Comparison of ENCODE assay signal across 8 cellular contexts in the genomic region with DNA sequence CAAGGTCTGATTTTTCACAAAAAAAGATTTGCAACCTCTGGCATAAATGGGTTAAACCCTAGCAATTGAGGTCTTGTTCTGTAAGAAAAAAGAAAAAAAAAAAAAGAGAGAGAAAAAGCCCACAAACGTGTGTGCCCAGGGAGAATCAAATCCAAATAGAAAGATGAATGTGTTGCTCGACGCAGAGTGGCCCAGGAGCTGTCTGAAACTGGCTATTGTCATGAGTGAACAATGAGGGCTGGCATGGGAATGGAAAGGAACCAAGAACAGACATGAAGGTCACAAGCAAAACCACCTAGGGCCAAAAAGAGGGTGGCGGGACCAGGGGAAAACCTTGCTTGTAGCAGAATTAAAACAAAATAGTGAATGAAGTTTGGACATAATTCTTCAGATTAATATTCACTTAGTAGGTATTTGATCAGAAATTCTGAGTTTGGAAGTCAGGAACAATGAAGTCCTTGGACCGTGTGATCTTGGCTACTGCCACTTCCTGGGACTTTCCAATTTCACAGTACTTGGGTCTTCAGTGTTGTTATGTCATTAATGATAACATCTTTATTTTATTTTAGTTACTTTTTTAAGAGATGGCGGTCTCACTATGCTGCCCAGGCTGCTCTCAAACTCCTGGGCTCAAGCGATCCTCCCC. TPM values are rescaled to one million over a fixed set of nuclear protein-coding genes. Genes with fewer than 3 reads are reported as not detected.
DNase-seq lines count a peak whose midpoint lies in the region; ATAC-seq, FAIRE-seq and TF ChIP-seq lines count a peak whose summit lies in the region.

No MANE protein-coding gene starts in this region.

- no TSS peak for BruUV-seq in GM12878 (replicated peaks; lab: Mats Ljungman, UMichigan)

- DNase-seq in AG04450 (ENCODE audit: low read depth, low spot score), result no peak
- DNase-seq in HL-60 (ENCODE audit: low read depth in 1 of 2, low spot score in 1 of 2), result no peak
- no peak for DNase-seq in GM12878 (ENCODE audit: low read depth, low spot score)
- no peak for DNase-seq in mesenchymal stem cell
- DNase-seq in amniotic stem cell (lab: John Stamatoyannopoulos, UW), result no peak
- no peak for DNase-seq in NCI-H187 (lab: John Stamatoyannopoulos, UW)
- no peak for DNase-seq in NCI-H1105 (lab: John Stamatoyannopoulos, UW)

- FAIRE-seq in GM12878 (lab: Jason Lieb, UNC), result no peak

- no peak overlapping the region for H3K4ac ChIP-seq in mesenchymal stem cell (ENCODE audit: low read depth in 1 of 2, low read length in 2 of 2)

- TF ChIP-seq CTCF in AG04450 (IDR thresholded peaks at IDR 0.05; ENCODE audit: low read depth, low read length) (no peak), HL-60 (IDR thresholded peaks at IDR 0.05; ENCODE audit: insufficient read depth, low read length) (no peak), GM12878 (IDR thresholded peaks at IDR 0.05 in 2 of 3, conservative IDR thresholded peaks at IDR 0.05 in 1 of 3; ENCODE audit: control insufficient read depth in 2 of 3, extremely low read depth in 1 of 3, insufficient read depth in 1 of 3, low read depth in 3 of 3, low read length in 3 of 3) (no peak)

- H3K18ac ChIP-seq in mesenchymal stem cell (ENCODE audit: low read depth in 1 of 2, low read length in 2 of 2), result peak overlapping the region in 1 of 2 experiments; percentile 11

- H4K8ac ChIP-seq in mesenchymal stem cell (ENCODE audit: low read length), result no peak overlapping the region

- H2AK5ac ChIP-seq in mesenchymal stem cell (ENCODE audit: low read length, severe bottlenecking), result peak overlapping the region; percentile 78

- peaks cover 42% of the 10 kb centered on the region for H4K20me1 ChIP-seq in GM12878 (ENCODE audit: control insufficient read depth, insufficient read depth)

- H3K27ac ChIP-seq in AG04450 (ENCODE audit: low read depth, low read length), result no peak overlapping the region
- H3K27ac ChIP-seq in HL-60 (replicated peaks), result no peak overlapping the region; the same call in 1 of the 2 replicates
- peak overlapping the region; percentile 99 for H3K27ac ChIP-seq in GM12878 (ENCODE audit: control insufficient read depth, insufficient read depth)
- H3K27ac ChIP-seq in mesenchymal stem cell (ENCODE audit: low read length, poor library complexity, severe bottlenecking), result peak overlapping the region; percentile 85

- intact Hi-C loops in GM12878 (cut with micrococcal nuclease; ENCODE audit: unreplicated experiment), result loop anchor here (5.0 kb wide), 1 partner anchor 202 kb away; no protein-coding TSS in a partner anchor

- H3K27me3 ChIP-seq in AG04450 (ENCODE audit: control insufficient read depth, insufficient read depth, low read length) (no peaks in the 10 kb centered on the region), HL-60 (ENCODE audit: insufficient read depth, poor library complexity, severe bottlenecking) (no peaks in the 10 kb centered on the region), GM12878 (replicated peaks in 1 of 2; ENCODE audit: control insufficient read depth in 2 of 2, insufficient read depth in 2 of 2, low read length in 1 of 2) (no peaks in the 10 kb centered on the region), mesenchymal stem cell (ENCODE audit: control insufficient read depth in 1 of 2, insufficient read depth in 1 of 2, low read length in 2 of 2) (no peaks in the 10 kb centered on the region)

- CTCF ChIA-PET in AG04450 (lab: Charles Lee) (interaction anchor here (0.5 to 1.9 kb wide), 4 partner anchors 13 to 224 kb away, joined by 4 to 10 read pairs (median 8); no protein-coding TSS in a partner anchor), GM12878 (lab: Yijun Ruan, JAX) (interaction anchor here (2.1 kb wide), 1 partner anchor 11 kb away, joined by 14 read pairs; no protein-coding TSS in a partner anchor)

- TF ChIP-seq RAD21 in GM12878 (IDR thresholded peaks at IDR 0.05; ENCODE audit: insufficient read depth, low read depth, low read length), result no peak

- no peak for ATAC-seq in GM12878
- no peak for ATAC-seq in activated CD4-positive, CD25-positive, alpha-beta regulatory T cell treated with anti-CD3 and anti-CD28 coated beads, Interleukin-2, amount 50 U/mL, for 24 hours

- RAD21 ChIA-PET in GM12878 (lab: Charles Lee; ENCODE audit: unreplicated experiment), result interaction anchor here (1.2 kb wide), 1 partner anchor 226 kb away, joined by 3 read pairs; no protein-coding TSS in a partner anchor

- SMC1A ChIA-PET in GM12878 (lab: Charles Lee; ENCODE audit: uncharacterized antibody, unreplicated experiment), result interaction anchor here (1.2 to 1.5 kb wide), 2 partner anchors 15 to 17 kb away, joined by 4 read pairs; no protein-coding TSS in a partner anchor

- H3K23ac ChIP-seq in mesenchymal stem cell (ENCODE audit: low read length in 2 of 2), result no peak overlapping the region

- H3K36me3 ChIP-seq in GM12878 (ENCODE audit: control insufficient read depth in 2 of 2, insufficient read depth in 2 of 2, low read length in 1 of 2) (peaks cover 31 to 45% of the 10 kb centered on the region in 2 experiments), mesenchymal stem cell (ENCODE audit: control insufficient read depth in 1 of 2, insufficient read depth in 2 of 2, low read depth in 1 of 2, low read length in 2 of 2) (peaks cover 35 to 57% of the 10 kb centered on the region in 2 experiments)

- H3K79me1 ChIP-seq in mesenchymal stem cell (replicated peaks; ENCODE audit: low read length, poor library complexity, severe bottlenecking), result no peaks in the 10 kb centered on the region

- no peak overlapping the region for H2BK120ac ChIP-seq in mesenchymal stem cell (ENCODE audit: low read depth, low read length)

- H2BK5ac ChIP-seq in mesenchymal stem cell (ENCODE audit: low read depth, low read length, poor library complexity, severe bottlenecking), result peak overlapping the region; percentile 20

- no peak overlapping the region for H3K14ac ChIP-seq in mesenchymal stem cell (ENCODE audit: low read length in 2 of 2)

- in situ Hi-C loops in GM12878 (cut with MboI), result no loop called here

- H3K9ac ChIP-seq in GM12878 (ENCODE audit: control insufficient read depth, insufficient read depth, low read length) (peak overlapping the region; percentile 100), mesenchymal stem cell (ENCODE audit: low read length) (peak overlapping the region; percentile 97)

- H3K4me3 ChIP-seq in AG04450 (ENCODE audit: low read depth, low read length) (peak overlapping the region; percentile 21), HL-60 (replicated peaks; ENCODE audit: insufficient read depth, low read length) (peak overlapping the region; percentile 89), GM12878 (peak overlapping the region; percentile 89), mesenchymal stem cell (ENCODE audit: insufficient read depth in 1 of 2, low read depth in 1 of 2, low read length in 2 of 2) (peak overlapping the region in 1 of 2 experiments; percentile 91)

- no peak overlapping the region for H4K91ac ChIP-seq in mesenchymal stem cell (ENCODE audit: low read length)

- no peak overlapping the region for H2BK15ac ChIP-seq in mesenchymal stem cell (ENCODE audit: low read depth, poor library complexity, severe bottlenecking)

- TF ChIP-seq POLR2A in GM12878 (IDR thresholded peaks at IDR 0.05; ENCODE audit: low read depth, low read length), result peak; percentile 52

- POLR2A ChIA-PET in AG04450 (lab: Yijun Ruan, JAX), result interaction anchor here (0.6 to 1.9 kb wide), 3 partner anchors 13 to 22 kb away, joined by 4 to 16 read pairs (median 7); no protein-coding TSS in a partner anchor
- POLR2A ChIA-PET in GM12878 (lab: Charles Lee), result interaction anchor here (0.7 kb wide), 2 partner anchors 13 to 144 kb away, joined by 3 to 4 read pairs; no protein-coding TSS in a partner anchor

- peaks cover 91% of the 10 kb centered on the region for H3K79me2 ChIP-seq in GM12878 (ENCODE audit: control insufficient read depth, insufficient read depth, low read length)

- WGBS in GM12878 (ENCODE audit: insufficient coverage, insufficient replicate concordance, low lambda C conversion rate, missing lambda C conversion rate), result 37% methylated on average over 7 of the region's 7 CpGs
- 72% methylated on average over 5 of the region's 7 CpGs for WGBS in mesenchymal stem cell

- TF ChIP-seq EP300 in GM12878 (IDR thresholded peaks at IDR 0.05; ENCODE audit: borderline replicate concordance in 1 of 2, control insufficient read depth in 1 of 2, low read depth in 2 of 2, low read length in 2 of 2), result no peak

- H2BK12ac ChIP-seq in mesenchymal stem cell (ENCODE audit: low read length in 2 of 2), result no peak overlapping the region

- no peaks in the 10 kb centered on the region; the same call in 1 of the 2 replicates for H3K9me3 ChIP-seq in AG04450 (ENCODE audit: control insufficient read depth, insufficient read depth, low read length)
- no peaks in the 10 kb centered on the region; the same call in 2 of the 3 replicates for H3K9me3 ChIP-seq in GM12878 (replicated peaks; ENCODE audit: control insufficient read depth, insufficient read depth, low read length)
- no peaks in the 10 kb centered on the region for H3K9me3 ChIP-seq in mesenchymal stem cell (ENCODE audit: control insufficient read depth, low read length)

- no peak overlapping the region for H2AFZ ChIP-seq in GM12878 (ENCODE audit: control insufficient read depth, low read depth, low read length)
- H2AFZ ChIP-seq in mesenchymal stem cell (ENCODE audit: low read depth, low read length), result no peak overlapping the region

- H3K4me2 ChIP-seq in GM12878 (ENCODE audit: control insufficient read depth, insufficient read depth) (peak overlapping the region; percentile 76), mesenchymal stem cell (ENCODE audit: low read length, poor library complexity, severe bottlenecking) (peak overlapping the region; percentile 67)

- H3K4me1 ChIP-seq in GM12878 (ENCODE audit: control insufficient read depth, insufficient read depth, low read length) (peaks cover 20% of the 10 kb centered on the region), mesenchymal stem cell (ENCODE audit: control insufficient read depth, insufficient read depth, low read depth, low read length) (peaks cover 38% of the 10 kb centered on the region)

RNA-seq across cellular contexts. Expression of gene ENO1, which starts 3.1 kb away (rescaled TPM):
- 1,423 and 1,563 TPM in 2 replicates for polyA plus RNA-seq in AG04450 (2011; rRNA removed)
- 1,479 and 1,712 TPM in 2 replicates for polyA minus RNA-seq in AG04450 (2011; rRNA and poly(A)+ RNA removed)
- 1,080 and 1,100 TPM in 2 replicates for total RNA-seq in GM12878 (2013; cell fraction: nucleolus; rRNA removed)
- total RNA-seq in GM12878 (2014; rRNA removed), result 2,091 and 2,104 TPM in 2 replicates
- 1,863 and 1,937 TPM in 2 replicates for total RNA-seq in GM12878 (2014; rRNA removed; fragmentation: Illumina TruSeq; extraction: Trizol)
- total RNA-seq in GM12878 (2021), result 1,850 and 1,883 TPM in 2 replicates
- polyA plus RNA-seq in GM12878 (2011; ENCODE audit: low read depth), result 1,510 TPM
- polyA plus RNA-seq in GM12878 (2011; rRNA removed), result 3,232 and 3,745 TPM in 2 replicates
- polyA plus RNA-seq in GM12878 (2011; cell fraction: cytosol; rRNA removed), result 3,954 and 4,686 TPM in 2 replicates
- 2,823 and 3,284 TPM in 2 replicates for polyA plus RNA-seq in GM12878 (2011; cell fraction: nucleus; rRNA removed)
- polyA plus RNA-seq in GM12878 (2012), result 2,617 and 3,014 TPM in 2 replicates
- polyA plus RNA-seq in GM12878 (2014; fragmentation: Illumina TruSeq; extraction: Trizol), result 1,358 and 1,983 TPM in 2 replicates
- 1,000 to 10,000 TPM; 3,300 to 4,219 TPM for polyA plus RNA-seq in GM12878 (2014; fragmentation: Nextera tagmentation; extraction: Ambion mirVana)
- 1,935 and 1,951 TPM in 2 replicates for polyA plus RNA-seq in GM12878 (2014; rRNA removed)
- 1,000 to 10,000 TPM; 2,558 to 2,669 TPM for polyA plus RNA-seq in GM12878 (2016; fragmentation: Nextera tagmentation; extraction: Ambion mirVana)
- polyA minus RNA-seq in GM12878 (2011; rRNA and poly(A)+ RNA removed), result 3,220 and 5,413 TPM in 2 replicates
- polyA minus RNA-seq in GM12878 (2011; cell fraction: cytosol; rRNA and poly(A)+ RNA removed), result 1,559 and 1,564 TPM in 2 replicates
- 601 and 693 TPM in 2 replicates for polyA minus RNA-seq in GM12878 (2011; cell fraction: nucleus; rRNA and poly(A)+ RNA removed)
- 762 TPM for polyA plus RNA-seq in mesenchymal stem cell (2013, experiment 1 of 2)
- polyA plus RNA-seq in mesenchymal stem cell (2013, experiment 2 of 2), result 753 TPM

RNA-seq across cellular contexts. Expression of gene RERE, which starts 57.9 kb away (rescaled TPM):
- polyA plus RNA-seq in AG04450 (2011; rRNA removed), result 14.3 and 20.6 TPM in 2 replicates
- polyA minus RNA-seq in AG04450 (2011; rRNA and poly(A)+ RNA removed), result 92.5 and 93.5 TPM in 2 replicates
- 221 and 235 TPM in 2 replicates for total RNA-seq in GM12878 (2013; cell fraction: nucleolus; rRNA removed)
- 27.6 and 41.7 TPM in 2 replicates for total RNA-seq in GM12878 (2014; rRNA removed)
- 14.6 and 20.3 TPM in 2 replicates for total RNA-seq in GM12878 (2014; rRNA removed; fragmentation: Illumina TruSeq; extraction: Trizol)
- total RNA-seq in GM12878 (2021), result 58.9 and 60.5 TPM in 2 replicates
- 14.5 TPM for polyA plus RNA-seq in GM12878 (2011; ENCODE audit: low read depth)
- 7.0 and 8.9 TPM in 2 replicates for polyA plus RNA-seq in GM12878 (2011; rRNA removed)
- 6.9 and 8.9 TPM in 2 replicates for polyA plus RNA-seq in GM12878 (2011; cell fraction: cytosol; rRNA removed)
- polyA plus RNA-seq in GM12878 (2011; cell fraction: nucleus; rRNA removed), result 35.2 and 62.7 TPM in 2 replicates
- 21.5 and 24.0 TPM in 2 replicates for polyA plus RNA-seq in GM12878 (2012)
- 21.2 and 25.3 TPM in 2 replicates for polyA plus RNA-seq in GM12878 (2014; fragmentation: Illumina TruSeq; extraction: Trizol)
- polyA plus RNA-seq in GM12878 (2014; fragmentation: Nextera tagmentation; extraction: Ambion mirVana), result 1 to 10 TPM; 5.2 to 5.9 TPM
- polyA plus RNA-seq in GM12878 (2014; rRNA removed), result 20.9 and 23.0 TPM in 2 replicates
- 10 to 100 TPM; 15.8 to 20.2 TPM for polyA plus RNA-seq in GM12878 (2016; fragmentation: Nextera tagmentation; extraction: Ambion mirVana)
- 76.2 and 90.7 TPM in 2 replicates for polyA minus RNA-seq in GM12878 (2011; rRNA and poly(A)+ RNA removed)
- polyA minus RNA-seq in GM12878 (2011; cell fraction: cytosol; rRNA and poly(A)+ RNA removed), result 35.8 and 43.2 TPM in 2 replicates
- 57.2 and 65.5 TPM in 2 replicates for polyA minus RNA-seq in GM12878 (2011; cell fraction: nucleus; rRNA and poly(A)+ RNA removed)
- 59.5 TPM for polyA plus RNA-seq in mesenchymal stem cell (2013, experiment 1 of 2)
- 53.5 TPM for polyA plus RNA-seq in mesenchymal stem cell (2013, experiment 2 of 2)

Comparison
In these comparisons a context has a peak if more than half of its experiments do, and no peak if none do; other contexts are left out.
1. H3K27ac ChIP-seq: peak in GM12878 (single experiment) and mesenchymal stem cell (single experiment); none in AG04450 (single experiment) and HL-60 (single experiment).